In the genomic region with DNA sequence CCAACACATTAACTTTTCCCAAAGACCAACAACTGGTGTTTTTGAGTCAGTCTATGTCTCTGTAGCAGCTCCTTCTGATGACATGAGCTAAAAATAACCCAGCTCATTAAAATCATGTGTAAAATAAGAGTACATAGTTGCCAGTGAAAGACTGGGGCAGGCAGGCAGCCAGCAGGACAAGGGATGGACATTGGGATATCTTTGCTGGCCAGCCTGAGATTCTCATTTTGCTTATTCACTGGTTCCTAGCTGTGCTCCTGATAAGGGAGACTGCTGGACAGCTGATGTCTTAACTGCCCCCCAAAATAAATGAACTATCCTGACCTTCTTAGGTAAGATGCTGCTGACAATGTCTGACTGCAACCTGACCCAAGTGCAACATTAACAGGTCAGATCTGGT, we compare ENCODE assay signal across 18 cellular contexts. TPM values are rescaled to one million over a fixed set of nuclear protein-coding genes. Genes with fewer than 3 reads are reported as not detected.
DNase-seq lines count a peak whose midpoint lies in the region; ATAC-seq and TF ChIP-seq lines count a peak whose summit lies in the region.
"Had no signal": no experiment of that assay in that cellular context is flagged by ENCODE, and none has a peak within 500 bp of the region (broad histone marks: within the 10 kb centered on the region; RNA-seq: fewer than 3 reads in every experiment).

No MANE protein-coding gene starts in this region.

- H3K27me3 ChIP-seq in BJ (ENCODE audit: control insufficient read depth, insufficient read depth, low read length) (no peaks in the 10 kb centered on the region), prostate gland (replicated peaks; ENCODE audit: insufficient read depth) (no peaks in the 10 kb centered on the region)
- H3K27me3 ChIP-seq: BLaER1 treated with 17β-estradiol and CSF1 and Interleukin-3, amounts not matched to agents 10 nM and 100 nM had no signal

- H3K36me3 ChIP-seq in BJ (ENCODE audit: control insufficient read depth, insufficient read depth, low read length) (no peaks in the 10 kb centered on the region), prostate gland (no peaks in the 10 kb centered on the region)
- H3K36me3 ChIP-seq: BLaER1 treated with 17β-estradiol and CSF1 and Interleukin-3, amounts not matched to agents 10 nM and 100 nM; HAP-1 had no signal

- TF ChIP-seq POLR2A in prostate gland (IDR thresholded peaks at IDR 0.05), result no peak

- no peaks in the 10 kb centered on the region for H3K9me3 ChIP-seq in prostate gland
- H3K9me3 ChIP-seq: HAP-1 had no signal

- H3K4me3 ChIP-seq in BJ (ENCODE audit: low read depth, low read length) (no peak overlapping the region), prostate gland (no peak overlapping the region)
- H3K4me3 ChIP-seq: BLaER1 treated with 17β-estradiol and CSF1 and Interleukin-3, amounts not matched to agents 10 nM and 100 nM; HAP-1 had no signal

- POLR2A ChIA-PET in BJ (lab: Charles Lee), result interaction anchor here (0.6 kb wide), 2 partner anchors 82 to 290 kb away, joined by 3 to 5 read pairs; no protein-coding TSS in a partner anchor

- H3K27ac ChIP-seq in prostate gland, result peak overlapping the region in 1 of 2 donors; percentile 20
- H3K27ac ChIP-seq: BLaER1 treated with 17β-estradiol and CSF1 and Interleukin-3, amounts not matched to agents 10 nM and 100 nM had no signal

- intact Hi-C loops in prostate gland (cut with DNase I), result no loop called here

- CTCF ChIA-PET in BJ (lab: Yijun Ruan, JAX), result interaction anchor here (0.6 to 1.4 kb wide), 3 partner anchors 8 to 26 kb away, joined by 3 to 4 read pairs (median 3); no protein-coding TSS in a partner anchor

- no peaks in the 10 kb centered on the region for H3K4me1 ChIP-seq in prostate gland (replicated peaks)
- H3K4me1 ChIP-seq: BLaER1 treated with 17β-estradiol and CSF1 and Interleukin-3, amounts not matched to agents 10 nM and 100 nM; HAP-1 had no signal

- no peak for TF ChIP-seq CTCF in BJ (IDR thresholded peaks at IDR 0.05; ENCODE audit: insufficient read depth, low read depth, low read length)
- no peak for TF ChIP-seq CTCF in prostate gland (IDR thresholded peaks at IDR 0.05)

- DNase-seq in BJ (ENCODE audit: low read depth) (peak; percentile 3), OCI-M1 (lab: John Stamatoyannopoulos, UW) (peak; percentile 9), fibroblast of gingiva (ENCODE audit: low read depth) (peak; percentile 43), prostate gland (ENCODE audit: low spot score) (peak; percentile 57), NCI-H1105 (lab: John Stamatoyannopoulos, UW) (no peak)
- DNase-seq: activated B cell treated with CpG ODN at 0.5 μM for 24 hours; central memory CD4-positive, alpha-beta T cell; effector CD4-positive, alpha-beta T cell; left colon; NCI-H1694; NCI-H446 treated with DMSO at 0.1 percent for 48 hours; SIG-M5; stimulated activated CD4-positive, alpha-beta T cell treated with anti-CD3 and anti-CD28 coated beads, Interleukin-2, amount 100 ng/mL, for 48 hours had no signal

- ATAC-seq in GM18873 (IDR thresholded peaks at IDR 0.05; ENCODE audit: low FRiP score, unreplicated experiment) (no peak), HG03097 (IDR thresholded peaks at IDR 0.05; ENCODE audit: low FRiP score, unreplicated experiment) (no peak), HG03175 (IDR thresholded peaks at IDR 0.05; ENCODE audit: unreplicated experiment) (no peak)
- ATAC-seq: left colon had no signal

RNA-seq across cellular contexts. Expression of gene EPB41L4B, which starts 33.9 kb away (rescaled TPM):
- polyA plus RNA-seq in BJ (2011; rRNA removed), result 0.21 and 0.48 TPM in 2 replicates
- polyA minus RNA-seq in BJ (2011; rRNA and poly(A)+ RNA removed), result 0.15 and 0.33 TPM in 2 replicates
- total RNA-seq in prostate gland, result 10 to 100 TPM; 13.3 to 15.1 TPM
